25 cellular contexts compared by ENCODE assay signal in the genomic region with DNA sequence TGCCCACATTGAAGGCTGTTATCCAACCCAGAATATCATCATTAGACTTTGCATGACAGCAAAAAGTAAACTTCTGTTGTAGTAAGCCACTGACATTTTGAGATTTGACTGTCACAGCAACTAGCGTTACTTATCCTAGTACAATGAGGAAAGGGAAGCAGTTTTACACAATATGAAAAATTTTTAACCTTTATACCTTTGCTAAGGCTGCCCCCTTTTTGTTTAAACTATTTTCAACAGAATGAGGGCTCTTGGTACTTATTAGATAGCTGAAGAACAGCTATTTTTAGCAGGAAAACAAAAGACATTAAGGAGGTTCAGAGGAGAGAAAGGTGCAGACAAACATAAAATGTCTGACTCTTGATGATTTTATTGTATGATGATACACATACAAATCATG.
"Had no signal": no experiment of that assay in that cellular context is flagged by ENCODE, and none has a peak within 500 bp of the region (broad histone marks: within the 10 kb centered on the region; RNA-seq: fewer than 3 reads in every experiment).

No MANE protein-coding gene starts in this region.

- H3K4me1 Mint-ChIP-seq: activated naive CD8-positive, alpha-beta T cell treated with anti-CD3 and anti-CD28 coated beads, Interleukin-2, amount 10 ng/mL, durations not matched to agents 7 days and 5 days; T-helper 17 cell; WTC11 had no signal

- H3K36me3 Mint-ChIP-seq: activated naive CD8-positive, alpha-beta T cell treated with anti-CD3 and anti-CD28 coated beads, Interleukin-2, amount 10 ng/mL, durations not matched to agents 7 days and 5 days had no signal

- H3K27ac ChIP-seq: breast epithelium, SJSA1 had no signal

- H3K27me3 ChIP-seq: breast epithelium, MG63 had no signal

- DNase-seq: activated CD4-positive, alpha-beta T cell treated with anti-CD3 and anti-CD28 coated beads for 48 hours; activated CD4-positive, alpha-beta T cell treated with anti-CD3 and anti-CD28 coated beads, Interleukin-2, amount 50 U/mL, for 4 hours; activated CD4-positive, CD25-positive, alpha-beta regulatory T cell treated with anti-CD3 and anti-CD28 coated beads, Interleukin-2, amount 50 U/mL, for 72 hours; activated CD8-positive, alpha-beta memory T cell treated with anti-CD3 and anti-CD28 coated beads, Interleukin-2, amount 50 U/mL, for 48 hours; activated CD8-positive, alpha-beta T cell treated with anti-CD3 and anti-CD28 coated beads, Interleukin-2, amount 10 ng/mL, durations not matched to agents 7 days and 5 days; activated naive CD4-positive, alpha-beta T cell treated with anti-CD3 and anti-CD28 coated beads, Interleukin-2, amount 50 U/mL, for 16 hours; activated naive CD8-positive, alpha-beta T cell treated with anti-CD3 and anti-CD28 coated beads, Interleukin-2, amount 10 ng/mL, durations not matched to agents 7 days and 5 days; activated T-cell treated with anti-CD3 and anti-CD28 coated beads, Interleukin-2, amount 50 U/mL, for 1 hour; aorta; caudate nucleus; MG63; MV-4-11; NCI-H1092 treated with DMSO at 0.1 percent for 48 hours; NCI-H1417 treated with DMSO at 0.1 percent for 48 hours; NCI-H187 treated with DMSO at 0.1 percent for 48 hours; NCI-H446; NCI-H774; NK-92 treated with Interleukin-12 subunit alpha and Interleukin-12 subunit beta, amount 100 ng/mL, for 24 hours; SHP77; T-helper 17 cell; T-helper 9 cell had no signal

- H3K27ac Mint-ChIP-seq: activated CD8-positive, alpha-beta T cell treated with anti-CD3 and anti-CD28 coated beads, Interleukin-2, amount 10 ng/mL, durations not matched to agents 7 days and 5 days; activated naive CD8-positive, alpha-beta T cell treated with anti-CD3 and anti-CD28 coated beads, Interleukin-2, amount 10 ng/mL, durations not matched to agents 7 days and 5 days; T-helper 17 cell; WTC11 had no signal

- H3K36me3 ChIP-seq: breast epithelium, MG63, SJSA1 had no signal

- H3K4me3 ChIP-seq: breast epithelium, MG63, SJSA1 had no signal

- H3K4me1 ChIP-seq: breast epithelium, SJSA1 had no signal

- ATAC-seq: activated CD8-positive, alpha-beta T cell treated with anti-CD3 and anti-CD28 coated beads, Interleukin-2, amount 10 ng/mL, durations not matched to agents 7 days and 5 days; T-helper 17 cell; WTC11 had no signal

- FAIRE-seq: RCC 7860 had no signal

- H3K4me3 Mint-ChIP-seq: activated CD8-positive, alpha-beta T cell treated with anti-CD3 and anti-CD28 coated beads, Interleukin-2, amount 10 ng/mL, durations not matched to agents 7 days and 5 days; activated naive CD8-positive, alpha-beta T cell treated with anti-CD3 and anti-CD28 coated beads, Interleukin-2, amount 10 ng/mL, durations not matched to agents 7 days and 5 days; T-helper 17 cell; WTC11 had no signal

- H3K9me3 ChIP-seq: breast epithelium, MG63, SJSA1 had no signal

- H3K9me3 Mint-ChIP-seq: activated naive CD8-positive, alpha-beta T cell treated with anti-CD3 and anti-CD28 coated beads, Interleukin-2, amount 10 ng/mL, durations not matched to agents 7 days and 5 days had no signal
